ENCODE assay signal across 1 cellular context in the genomic region with DNA sequence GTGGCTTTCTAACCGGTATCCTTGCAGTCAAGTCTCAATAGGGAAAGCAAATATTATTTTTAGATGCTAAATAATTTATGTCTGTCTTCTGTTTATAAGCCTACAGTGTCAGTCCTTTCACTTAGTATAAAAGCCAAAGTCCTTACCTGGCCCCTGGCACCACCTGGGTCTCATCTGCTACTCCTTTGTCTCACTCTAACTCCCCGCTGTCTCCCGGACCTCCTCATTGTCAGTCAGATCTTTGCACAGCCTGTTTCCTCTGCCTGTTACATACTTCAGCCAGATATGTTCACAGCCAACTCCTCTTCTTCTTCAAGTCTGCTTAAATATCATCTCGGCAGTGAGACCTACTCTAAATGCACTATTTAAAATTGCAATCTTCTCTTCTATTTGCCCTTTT.
A peak's percentile ranks its signal among the peaks of the same experiment; 100 is the strongest.
TF ChIP-seq lines count a peak whose summit lies in the region.

No MANE protein-coding gene starts in this region.

TF ChIP-seq in GM23338, 12 proteins besides CTCF, POLR2A, EP300 and RAD21:
- TF ChIP-seq ZNF462 (CRISPR knock-in tag; IDR thresholded peaks at IDR 0.05) (peak; percentile 84), EZH2 (IDR thresholded peaks at IDR 0.05; ENCODE audit: low read depth, unreplicated experiment) (no peak)
TF ChIP-seq in GM23338: peak in this region for 1.
